19 cellular contexts compared by ENCODE assay signal in genomic region chr17:46903762-46904672, GRCh38. TPM values are rescaled to one million over a fixed set of nuclear protein-coding genes. Genes with fewer than 3 reads are reported as not detected.
"Had no signal": no experiment of that assay in that cellular context is flagged by ENCODE, and none has a peak within 500 bp of the region (broad histone marks: within the 10 kb centered on the region; RNA-seq: fewer than 3 reads in every experiment).

No MANE protein-coding gene starts in this region.

- H3K4me1 ChIP-seq: vagina had no signal

- H3K9me3 ChIP-seq: neutrophil, vagina had no signal

- H3K4me3 ChIP-seq: dorsolateral prefrontal cortex, hepatocyte, skin epidermis, vagina had no signal

- DNase-seq: cortex of kidney; dorsolateral prefrontal cortex; effector CD8-positive, alpha-beta T cell; foreskin melanocyte; kidney; left colon; mesendoderm; naive thymus-derived CD4-positive, alpha-beta T cell; nephron progenitor cell; stimulated activated CD4-positive, alpha-beta T cell treated with anti-CD3 and anti-CD28 coated beads, Interleukin-12 subunit alpha, Interleukin-12 subunit beta, amount 100 ng/mL, for 4 hours; stimulated activated naive CD4-positive, alpha-beta T cell had no signal

- H3K27ac ChIP-seq: dorsolateral prefrontal cortex, hepatocyte, neutrophil, skin epidermis, vagina had no signal

- H3K36me3 ChIP-seq: neutrophil, vagina had no signal

- H3K27me3 ChIP-seq: hepatocyte, vagina had no signal

- ATAC-seq: left colon; naive thymus-derived CD4-positive, alpha-beta T cell; sciatic nerve had no signal

RNA-seq across cellular contexts. Expression of gene WNT9B, which starts 52.6 kb away (rescaled TPM):
- total RNA-seq: left colon; lung microvascular endothelial cell; mononuclear cell; naive thymus-derived CD4-positive, alpha-beta T cell; pulmonary artery endothelial cell; sciatic nerve; vagina had no signal
- polyA plus RNA-seq: naive thymus-derived CD4-positive, alpha-beta T cell had no signal
